8 cellular contexts compared by ENCODE assay signal in genomic region chr1:149390173-149390926, GRCh38.
DNase-seq lines count a peak whose midpoint lies in the region; ATAC-seq and TF ChIP-seq lines count a peak whose summit lies in the region.
"Not testable (repeated sequence)": the region's sequence is repeated elsewhere in the genome, so short reads cannot be mapped to it uniquely, and the experiment has no call there.

No MANE protein-coding gene starts in this region.

- peak; percentile 37 to 81 (median 76) for DNase-seq in CD8-positive, alpha-beta memory T cell
- not testable (repeated sequence) for DNase-seq in RWPE1 (ENCODE audit: low spot score)
- peak; percentile 24 for DNase-seq in activated CD8-positive, alpha-beta memory T cell treated with anti-CD3 and anti-CD28 coated beads, Interleukin-2, amount 50 U/mL, for 24 hours (ENCODE audit: extremely low read depth)
- DNase-seq in choroid plexus epithelial cell (ENCODE audit: low read depth), result peak; percentile 76
- peak; percentile 25 for DNase-seq in pons (ENCODE audit: low spot score)
- DNase-seq in stimulated activated effector memory CD8-positive, alpha-beta T cell treated with anti-CD3 and anti-CD28 coated beads, Interleukin-12 subunit alpha, Interleukin-12 subunit beta, amount 100 ng/mL, for 72 hours (ENCODE audit: low spot score in 2 of 2), result peak; percentile 51 to 84

- CTCF ChIA-PET in CD8-positive, alpha-beta memory T cell (lab: Charles Lee); RWPE1 (lab: Yijun Ruan, JAX): not testable (repeated sequence)

- not testable (repeated sequence) for H3K36me3 ChIP-seq in CD8-positive, alpha-beta memory T cell (ENCODE audit: insufficient read depth, low read length)

- H3K27ac Mint-ChIP-seq in CD8-positive, alpha-beta memory T cell, result peak overlapping the region in 6 of 8 donors; percentile 64 to 90 (median 82)
- peak overlapping the region; percentile 32 for H3K27ac Mint-ChIP-seq in stimulated activated effector memory CD8-positive, alpha-beta T cell treated with anti-CD3 and anti-CD28 coated beads, Interleukin-12 subunit alpha, Interleukin-12 subunit beta, amount 100 ng/mL, for 72 hours

- POLR2A ChIA-PET in CD8-positive, alpha-beta memory T cell (lab: Charles Lee); RWPE1 (lab: Yijun Ruan, JAX; ENCODE audit: low non-redundant PET): not testable (repeated sequence)

- H3K4me1 ChIP-seq in CD8-positive, alpha-beta memory T cell (ENCODE audit: insufficient read depth, low read length), result not testable (repeated sequence)

- not testable (repeated sequence) for H3K9me3 Mint-ChIP-seq in CD8-positive, alpha-beta memory T cell; stimulated activated effector memory CD8-positive, alpha-beta T cell treated with anti-CD3 and anti-CD28 coated beads, Interleukin-12 subunit alpha, Interleukin-12 subunit beta, amount 100 ng/mL, for 72 hours

- not testable (repeated sequence) for H3K9me3 ChIP-seq in CD8-positive, alpha-beta memory T cell (ENCODE audit: low read length)

- peak overlapping the region; percentile 84 to 93 (median 88) for H3K4me3 Mint-ChIP-seq in CD8-positive, alpha-beta memory T cell
- peak overlapping the region; percentile 68 for H3K4me3 Mint-ChIP-seq in stimulated activated effector memory CD8-positive, alpha-beta T cell treated with anti-CD3 and anti-CD28 coated beads, Interleukin-12 subunit alpha, Interleukin-12 subunit beta, amount 100 ng/mL, for 72 hours

- H3K36me3 Mint-ChIP-seq in CD8-positive, alpha-beta memory T cell; stimulated activated effector memory CD8-positive, alpha-beta T cell treated with anti-CD3 and anti-CD28 coated beads, Interleukin-12 subunit alpha, Interleukin-12 subunit beta, amount 100 ng/mL, for 72 hours: not testable (repeated sequence)

- peak; percentile 87 for ATAC-seq in stimulated activated effector memory CD8-positive, alpha-beta T cell treated with anti-CD3 and anti-CD28 coated beads, Interleukin-12 subunit alpha, Interleukin-12 subunit beta, amount 100 ng/mL, for 72 hours

- H3K27ac ChIP-seq in CD8-positive, alpha-beta memory T cell (ENCODE audit: low read depth, low read length), result not testable (repeated sequence)
- H3K27ac ChIP-seq in RWPE1, result peak overlapping the region; percentile 69

- TF ChIP-seq RAD21 in Ishikawa (IDR thresholded peaks at IDR 0.05; ENCODE audit: low read depth), result peak; percentile 4; the same call in 1 of the 2 replicates

- not testable (repeated sequence) for TF ChIP-seq CTCF in RWPE1 (conservative IDR thresholded peaks at IDR 0.05; ENCODE audit: low read depth); choroid plexus epithelial cell (conservative IDR thresholded peaks at IDR 0.05; ENCODE audit: low read depth, low read length)

- H3K4me1 Mint-ChIP-seq in CD8-positive, alpha-beta memory T cell, result peaks cover 10 to 20% (median 14%) of the 10 kb centered on the region in 3 donors
- H3K4me1 Mint-ChIP-seq in stimulated activated effector memory CD8-positive, alpha-beta T cell treated with anti-CD3 and anti-CD28 coated beads, Interleukin-12 subunit alpha, Interleukin-12 subunit beta, amount 100 ng/mL, for 72 hours, result not testable (repeated sequence)

- H3K27me3 ChIP-seq in CD8-positive, alpha-beta memory T cell (ENCODE audit: insufficient read depth, low read length, poor library complexity, severe bottlenecking), result not testable (repeated sequence)

- H3K27me3 Mint-ChIP-seq in CD8-positive, alpha-beta memory T cell, result not testable (repeated sequence)

- H3K4me3 ChIP-seq in CD8-positive, alpha-beta memory T cell (ENCODE audit: low read length), result not testable (repeated sequence)
- peak overlapping the region; percentile 55 for H3K4me3 ChIP-seq in choroid plexus epithelial cell (ENCODE audit: low read depth, low read length)
- H3K4me3 ChIP-seq in iPS-11a (ENCODE audit: low read depth, low read length), result peak overlapping the region; percentile 33

- not testable (repeated sequence) for TF ChIP-seq EP300 in Ishikawa (IDR thresholded peaks at IDR 0.05; ENCODE audit: borderline replicate concordance)

TF ChIP-seq in Ishikawa, 13 proteins besides CTCF, POLR2A, EP300 and RAD21:
- TF ChIP-seq TAF1 (IDR thresholded peaks at IDR 0.05; ENCODE audit: low read depth), result peak; percentile 69
TF ChIP-seq in Ishikawa: peak in this region for 1; not testable (repeated sequence) for 12.
